Comparison of ENCODE assay signal across 29 cellular contexts in genomic region chr2:26024260-26024659, GRCh38.
"Had no signal": no experiment of that assay in that cellular context is flagged by ENCODE, and none has a peak within 500 bp of the region (broad histone marks: within the 10 kb centered on the region; RNA-seq: fewer than 3 reads in every experiment).

No MANE protein-coding gene starts in this region.

- H3K36me3 ChIP-seq: colonic mucosa, esophagus muscularis mucosa, esophagus squamous epithelium, gastrocnemius medialis, gastroesophageal sphincter, heart left ventricle, heart right ventricle had no signal

- FAIRE-seq: colon, endometrium, endothelial cell of umbilical vein, frontal cortex had no signal

- H2AFZ ChIP-seq: hepatocyte had no signal

- H3K4me1 ChIP-seq: colonic mucosa, esophagus muscularis mucosa, foreskin keratinocyte, gastrocnemius medialis, gastroesophageal sphincter had no signal

- H3K27me3 ChIP-seq: colonic mucosa, dorsolateral prefrontal cortex, esophagus muscularis mucosa, esophagus squamous epithelium, foreskin keratinocyte, gastrocnemius medialis, gastroesophageal sphincter, heart left ventricle, heart right ventricle, hepatocyte had no signal

- H3K9me3 ChIP-seq: colonic mucosa, esophagus muscularis mucosa, esophagus squamous epithelium, gastrocnemius medialis, gastroesophageal sphincter, heart left ventricle had no signal

- ATAC-seq: effector memory CD8-positive, alpha-beta T cell; esophagus mucosa; foreskin keratinocyte; gastrocnemius medialis; gastroesophageal sphincter; heart left ventricle; heart right ventricle had no signal

- H3K4me2 ChIP-seq: hepatocyte had no signal

- H3K27ac ChIP-seq: colonic mucosa, coronary artery, dorsolateral prefrontal cortex, epithelial cell of prostate, esophagus muscularis mucosa, esophagus squamous epithelium, foreskin keratinocyte, gastrocnemius medialis, gastroesophageal sphincter, heart left ventricle, heart right ventricle, hepatocyte had no signal

- H3K79me2 ChIP-seq: hepatocyte had no signal

- H3K4me3 ChIP-seq: colonic mucosa, coronary artery, dorsolateral prefrontal cortex, esophagus muscularis mucosa, esophagus squamous epithelium, gastrocnemius medialis, gastroesophageal sphincter, heart left ventricle, heart right ventricle, hepatocyte had no signal

- DNase-seq: colonic mucosa; cortex of kidney; dermis blood vessel endothelial cell; dorsolateral prefrontal cortex; effector CD4-positive, alpha-beta T cell; effector CD8-positive, alpha-beta T cell; effector memory CD4-positive, alpha-beta T cell; effector memory CD8-positive, alpha-beta T cell; endodermal cell; erythroblast; esophagus squamous epithelium; foreskin fibroblast; foreskin keratinocyte; foreskin melanocyte; gastrocnemius medialis; glutamatergic neuron; head of caudate nucleus; heart left ventricle; heart right ventricle had no signal
